In genomic region chr6:68777956-68778355, GRCh38 we compare ENCODE assay signal across 10 cellular contexts.
DNase-seq lines count a peak whose midpoint lies in the region; ATAC-seq and TF ChIP-seq lines count a peak whose summit lies in the region.
"Had no signal": no experiment of that assay in that cellular context is flagged by ENCODE, and none has a peak within 500 bp of the region (broad histone marks: within the 10 kb centered on the region; RNA-seq: fewer than 3 reads in every experiment).

No MANE protein-coding gene starts in this region.

- peak overlapping the region in 50 of 59 donors; percentile 3 to 61 (median 34) for H3K4me3 ChIP-seq in dorsolateral prefrontal cortex
- H3K4me3 ChIP-seq: testis had no signal

- H3K27me3 ChIP-seq in dorsolateral prefrontal cortex, result no peaks in the 10 kb centered on the region
- H3K27me3 ChIP-seq: testis had no signal

- ATAC-seq in GM18867 (IDR thresholded peaks at IDR 0.05; ENCODE audit: unreplicated experiment), result no peak
- no peak for ATAC-seq in HG03521 (IDR thresholded peaks at IDR 0.05; ENCODE audit: unreplicated experiment)

- peak; percentile 79 for DNase-seq in M059J (ENCODE audit: low read depth)
- peak; percentile 50 for DNase-seq in NCI-H748 treated with DMSO at 0.1 percent for 48 hours (lab: John Stamatoyannopoulos, UW)
- peak in 4 of 10 donors; percentile 21 to 80 (median 53) for DNase-seq in dorsolateral prefrontal cortex
- DNase-seq in renal cortical epithelial cell (ENCODE audit: low read depth), result peak; percentile 18
- no peak for DNase-seq in GDM1 (lab: John Stamatoyannopoulos, UW)
- no peak for DNase-seq in islet precursor cell
- DNase-seq: NCI-H226 had no signal

- intact Hi-C loops in dorsolateral prefrontal cortex (cut with DNase I), result loop anchor here (1.0 to 10.0 kb wide), 7 partner anchors 51 to 203 kb away; partner anchors contain the start of gene ADGRB3 (in 2 of the 2)

- no peak for TF ChIP-seq CTCF in dorsolateral prefrontal cortex (IDR thresholded peaks at IDR 0.05 in 54 of 56, conservative IDR thresholded peaks at IDR 0.05 in 2 of 56; ENCODE audit: low read depth in 1 of 56, partially characterized antibody in 56 of 56)

- H3K27ac ChIP-seq in dorsolateral prefrontal cortex, result peak overlapping the region; percentile 46 to 98 (median 87)
- H3K27ac ChIP-seq: testis had no signal

Comparison
In these comparisons a context has a peak if more than half of its experiments do, and no peak if none do; other contexts are left out.
1. DNase-seq: peak in M059J (single experiment), NCI-H748 treated with DMSO at 0.1 percent for 48 hours (single experiment) and renal cortical epithelial cell (single experiment); none in GDM1 (single experiment) and islet precursor cell (single experiment).